35 cellular contexts compared by ENCODE assay signal in the genomic region with DNA sequence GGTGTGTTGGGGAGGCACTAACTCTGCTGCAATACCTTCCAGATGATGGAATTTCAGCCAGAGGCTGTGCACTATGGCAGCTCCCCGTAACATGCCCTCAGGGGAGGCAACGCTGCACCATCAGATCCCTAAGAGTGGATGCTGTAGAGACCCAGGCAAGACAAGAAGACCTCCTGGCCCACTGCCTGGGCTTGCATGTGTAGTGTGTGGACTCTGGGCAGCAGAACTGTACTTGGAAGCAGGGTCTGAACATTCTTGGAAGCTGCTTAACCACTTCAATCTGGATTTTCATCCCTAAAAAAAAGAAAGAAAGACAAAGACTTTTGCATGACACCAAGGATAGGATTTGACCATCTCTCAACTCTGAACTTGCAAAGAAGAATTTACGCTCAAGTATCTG.
"Had no signal": no experiment of that assay in that cellular context is flagged by ENCODE, and none has a peak within 500 bp of the region (broad histone marks: within the 10 kb centered on the region; RNA-seq: fewer than 3 reads in every experiment).

No MANE protein-coding gene starts in this region.

- H3K27me3 Mint-ChIP-seq: activated B cell treated with CpG ODN at 0.5 μM for 24 hours; activated CD4-positive, alpha-beta memory T cell treated with anti-CD3 and anti-CD28 coated beads for 36 hours had no signal

- H3K36me3 Mint-ChIP-seq: activated CD4-positive, alpha-beta memory T cell treated with anti-CD3 and anti-CD28 coated beads for 36 hours; activated naive CD4-positive, alpha-beta T cell treated with anti-CD3 and anti-CD28 coated beads, Interleukin-2, amount 50 U/mL, for 72 hours had no signal

- H3K27ac Mint-ChIP-seq: activated B cell treated with CpG ODN at 0.5 μM for 24 hours; activated CD4-positive, alpha-beta memory T cell treated with anti-CD3 and anti-CD28 coated beads for 36 hours; activated naive CD4-positive, alpha-beta T cell treated with anti-CD3 and anti-CD28 coated beads for 36 hours; activated naive CD4-positive, alpha-beta T cell treated with anti-CD3 and anti-CD28 coated beads, Interleukin-2, amount 50 U/mL, for 72 hours; activated T-helper 1 cell treated with anti-CD3 and anti-CD28 coated beads, Interleukin-12 subunit alpha, Interleukin-12 subunit beta, Interleukin-2, Interleukin-4 antibody, amounts not matched to agents 30 ng/mL and 10 ng/mL and 1 ng/mL, durations not matched to agents 14 hours and 24 hours and 36 hours had no signal

- DNase-seq: activated B cell treated with CpG ODN at 0.5 μM for 24 hours; activated CD4-positive, alpha-beta memory T cell treated with anti-CD3 and anti-CD28 coated beads for 36 hours; activated CD4-positive, alpha-beta T cell treated with anti-CD3 and anti-CD28 coated beads for 4 hours; activated CD4-positive, alpha-beta T cell treated with anti-CD3 and anti-CD28 coated beads, Interleukin-2, amount 50 U/mL, for 1 hour; activated CD4-positive, CD25-positive, alpha-beta regulatory T cell treated with anti-CD3 and anti-CD28 coated beads, Interleukin-2, amount 50 U/mL, for 72 hours; activated CD8-positive, alpha-beta memory T cell treated with anti-CD3 and anti-CD28 coated beads, Interleukin-2, amount 50 U/mL, for 4 hours; activated gamma-delta T cell treated with Interleukin-2 at 50 U/mL for 16 hours; activated naive CD4-positive, alpha-beta T cell treated with anti-CD3 and anti-CD28 coated beads for 36 hours; activated T-cell treated with anti-CD3 and anti-CD28 coated beads for 4 hours; activated T-cell treated with anti-CD3 and anti-CD28 coated beads, Interleukin-2, amount 50 U/mL, for 4 hours; adrenal gland; brain microvascular endothelial cell; MM.1S; MV-4-11; NCI-H1092; NCI-H1436 treated with DMSO at 0.1 percent for 48 hours; NCI-H1694 treated with DMSO at 0.1 percent for 48 hours; NCI-H2029; NCI-H2107; NCI-H2171; NCI-H524; NCI-H69; RPMI8226; SIG-M5; T-helper 1 cell; T-helper 2 cell; T-helper 9 cell had no signal

- H3K36me3 ChIP-seq: adrenal gland, brain microvascular endothelial cell, cardiac muscle cell had no signal

- H3K4me3 Mint-ChIP-seq: activated B cell treated with CpG ODN at 0.5 μM for 24 hours; activated CD4-positive, alpha-beta memory T cell treated with anti-CD3 and anti-CD28 coated beads for 36 hours; activated naive CD4-positive, alpha-beta T cell treated with anti-CD3 and anti-CD28 coated beads for 36 hours; activated T-cell treated with anti-CD3 and anti-CD28 coated beads, Interleukin-2, amount 50 U/mL, for 4 hours; activated T-helper 1 cell treated with anti-CD3 and anti-CD28 coated beads, Interleukin-12 subunit alpha, Interleukin-12 subunit beta, Interleukin-2, Interleukin-4 antibody, amounts not matched to agents 30 ng/mL and 10 ng/mL and 1 ng/mL, durations not matched to agents 14 hours and 24 hours and 36 hours; central memory CD8-positive, alpha-beta T cell had no signal

- ATAC-seq: activated naive CD4-positive, alpha-beta T cell treated with anti-CD3 and anti-CD28 coated beads, Interleukin-2, amount 50 U/mL, for 72 hours; activated T-cell treated with anti-CD3 and anti-CD28 coated beads, Interleukin-2, amount 50 U/mL, for 4 hours; Panc1; SK-N-SH treated with all-trans-retinoic acid at 6 μM for 48 hours had no signal

- H3K27me3 ChIP-seq: adrenal gland, brain microvascular endothelial cell, cardiac muscle cell had no signal

- H3K27ac ChIP-seq: adrenal gland, brain microvascular endothelial cell, cardiac muscle cell, KMS-11, VCaP had no signal

- H3K9me3 Mint-ChIP-seq: activated B cell treated with CpG ODN at 0.5 μM for 24 hours; activated CD4-positive, alpha-beta memory T cell treated with anti-CD3 and anti-CD28 coated beads for 36 hours; activated naive CD4-positive, alpha-beta T cell treated with anti-CD3 and anti-CD28 coated beads for 36 hours; activated naive CD4-positive, alpha-beta T cell treated with anti-CD3 and anti-CD28 coated beads, Interleukin-2, amount 50 U/mL, for 72 hours; activated T-cell treated with anti-CD3 and anti-CD28 coated beads, Interleukin-2, amount 50 U/mL, for 4 hours; activated T-helper 1 cell treated with anti-CD3 and anti-CD28 coated beads, Interleukin-12 subunit alpha, Interleukin-12 subunit beta, Interleukin-2, Interleukin-4 antibody, amounts not matched to agents 30 ng/mL and 10 ng/mL and 1 ng/mL, durations not matched to agents 14 hours and 24 hours and 36 hours; central memory CD8-positive, alpha-beta T cell had no signal

- H3K4me1 Mint-ChIP-seq: activated B cell treated with CpG ODN at 0.5 μM for 24 hours; central memory CD8-positive, alpha-beta T cell had no signal

- H3K9me3 ChIP-seq: adrenal gland had no signal

- H3K4me1 ChIP-seq: adrenal gland had no signal

- H3K4me3 ChIP-seq: adrenal gland, cardiac muscle cell had no signal
